Comparison of ENCODE assay signal across 14 cellular contexts in genomic region chr10:131963811-131964210, GRCh38. TPM values are rescaled to one million over a fixed set of nuclear protein-coding genes. Genes with fewer than 3 reads are reported as not detected.
DNase-seq lines count a peak whose midpoint lies in the region; TF ChIP-seq lines count a peak whose summit lies in the region.
"Had no signal": no experiment of that assay in that cellular context is flagged by ENCODE, and none has a peak within 500 bp of the region (broad histone marks: within the 10 kb centered on the region; RNA-seq: fewer than 3 reads in every experiment).

No MANE protein-coding gene starts in this region.

- H3K36me3 ChIP-seq in cardiac muscle cell (peaks cover 25% of the 10 kb centered on the region), left ventricle myocardium inferior (peaks cover 45% of the 10 kb centered on the region), spleen (peaks cover 0 to 75% (median 22%) of the 10 kb centered on the region in 6 donors)

- H3K9me3 ChIP-seq in cardiac muscle cell (ENCODE audit: low read depth): no peaks in the 10 kb centered on the region
- H3K9me3 ChIP-seq in left ventricle myocardium inferior (replicated peaks): no peaks in the 10 kb centered on the region
- no peaks in the 10 kb centered on the region for H3K9me3 ChIP-seq in spleen

- DNase-seq in T-helper 1 cell: no peak
- DNase-seq in cardiac muscle cell (ENCODE audit: low read depth in 1 of 2, low spot score in 1 of 2): no peak
- no peak for DNase-seq in left ventricle myocardium inferior
- peak; percentile 47 for DNase-seq in spleen
- DNase-seq in HK-2 (ENCODE audit: unreplicated experiment): no peak
- no peak for DNase-seq in NCI-H2227 treated with DMSO at 0.1 percent for 48 hours (lab: John Stamatoyannopoulos, UW)
- DNase-seq: C1 segment of cervical spinal cord, Karpas-422, MM.1S, NCI-H187 treated with DMSO at 0.1 percent for 48 hours, NCI-H2171, NCI-H510A treated with DMSO at 0.1 percent for 48 hours had no signal

- H3K4me3 ChIP-seq in cardiac muscle cell (no peak overlapping the region), left ventricle myocardium inferior (no peak overlapping the region), spleen (no peak overlapping the region)

- H3K27ac Mint-ChIP-seq in T-helper 1 cell treated with Interleukin-12 subunit alpha and Interleukin-12 subunit beta and Interleukin-4 antibody, amounts not matched to agents 30 μg/mL and 1 μg/mL, for 36 hours: peak overlapping the region; percentile 13
- H3K27ac Mint-ChIP-seq in brain: peak overlapping the region in 4 of 5 experiments; percentile 26 to 80 (median 48)

- H3K9me3 Mint-ChIP-seq in T-helper 1 cell treated with Interleukin-12 subunit alpha and Interleukin-12 subunit beta and Interleukin-4 antibody, amounts not matched to agents 30 μg/mL and 1 μg/mL, for 36 hours: no peaks in the 10 kb centered on the region
- no peaks in the 10 kb centered on the region for H3K9me3 Mint-ChIP-seq in brain

- intact Hi-C loops in left ventricle myocardium inferior (cut with micrococcal nuclease) (no loop called here), spleen (cut with DNase I; ENCODE audit: low total_unique reads) (no loop called here)

- 78 to 88% (median 84%) methylated on average over 9 of the region's 9 CpGs for WGBS in spleen, 5 donors

- no peak for TF ChIP-seq POLR2A in spleen (IDR thresholded peaks at IDR 0.05)

- no peak for TF ChIP-seq CTCF in cardiac muscle cell (IDR thresholded peaks at IDR 0.05; ENCODE audit: low read depth, low read length)
- TF ChIP-seq CTCF in left ventricle myocardium inferior (IDR thresholded peaks at IDR 0.05; ENCODE audit: borderline replicate concordance): no peak
- TF ChIP-seq CTCF in brain (conservative IDR thresholded peaks at IDR 0.05): no peak
- TF ChIP-seq CTCF in spleen (IDR thresholded peaks at IDR 0.05 in 8 of 11, conservative IDR thresholded peaks at IDR 0.05 in 3 of 11): no peak

- H3K27me3 Mint-ChIP-seq in T-helper 1 cell treated with Interleukin-12 subunit alpha and Interleukin-12 subunit beta and Interleukin-4 antibody, amounts not matched to agents 30 μg/mL and 1 μg/mL, for 36 hours (ENCODE audit: low read depth): no peaks in the 10 kb centered on the region
- H3K27me3 Mint-ChIP-seq in brain: no peaks in the 10 kb centered on the region

- H3K4me1 ChIP-seq in cardiac muscle cell (ENCODE audit: low read depth) (no peaks in the 10 kb centered on the region), left ventricle myocardium inferior (no peaks in the 10 kb centered on the region), spleen (peaks cover 0 to 13% (median 3%) of the 10 kb centered on the region in 6 donors)

- H3K36me3 Mint-ChIP-seq in T-helper 1 cell treated with Interleukin-12 subunit alpha and Interleukin-12 subunit beta and Interleukin-4 antibody, amounts not matched to agents 30 μg/mL and 1 μg/mL, for 36 hours (ENCODE audit: low read depth): peaks cover 19% of the 10 kb centered on the region
- H3K36me3 Mint-ChIP-seq in brain: peaks cover 46% of the 10 kb centered on the region

- H3K27me3 ChIP-seq in cardiac muscle cell (no peaks in the 10 kb centered on the region), left ventricle myocardium inferior (ENCODE audit: low read depth) (no peaks in the 10 kb centered on the region), spleen (replicated peaks in 1 of 7) (no peaks in the 10 kb centered on the region)

- H3K4me3 Mint-ChIP-seq in T-helper 1 cell treated with Interleukin-12 subunit alpha and Interleukin-12 subunit beta and Interleukin-4 antibody, amounts not matched to agents 30 μg/mL and 1 μg/mL, for 36 hours: no peak overlapping the region
- H3K4me3 Mint-ChIP-seq in brain: no peak overlapping the region

- peak overlapping the region; percentile 14 for H3K27ac ChIP-seq in cardiac muscle cell
- H3K27ac ChIP-seq in left ventricle myocardium inferior (replicated peaks): no peak overlapping the region
- H3K27ac ChIP-seq in spleen: no peak overlapping the region

- H3K4me1 Mint-ChIP-seq in T-helper 1 cell treated with Interleukin-12 subunit alpha and Interleukin-12 subunit beta and Interleukin-4 antibody, amounts not matched to agents 30 μg/mL and 1 μg/mL, for 36 hours (ENCODE audit: low read depth): peaks cover 14% of the 10 kb centered on the region
- H3K4me1 Mint-ChIP-seq in brain: peaks cover 14% of the 10 kb centered on the region

RNA-seq across cellular contexts. Expression of gene BNIP3, which starts 17.9 kb away (rescaled TPM):
- total RNA-seq in cardiac muscle cell: 1,301 and 1,791 TPM in 2 replicates
- polyA plus RNA-seq in cardiac muscle cell: 675 and 686 TPM in 2 replicates
- 161 TPM for total RNA-seq in left ventricle myocardium inferior
- polyA plus RNA-seq in brain (ENCODE audit: insufficient read depth, low read depth, low replicate concordance): 43.7 TPM
- total RNA-seq in spleen: 10 to 100 TPM; 13.9 to 42.6 (median 36.9) TPM
- polyA plus RNA-seq in spleen: 1 to 10 TPM; 4.2 to 8.4 (median 6.4) TPM
